33 cellular contexts compared by ENCODE assay signal in the genomic region with DNA sequence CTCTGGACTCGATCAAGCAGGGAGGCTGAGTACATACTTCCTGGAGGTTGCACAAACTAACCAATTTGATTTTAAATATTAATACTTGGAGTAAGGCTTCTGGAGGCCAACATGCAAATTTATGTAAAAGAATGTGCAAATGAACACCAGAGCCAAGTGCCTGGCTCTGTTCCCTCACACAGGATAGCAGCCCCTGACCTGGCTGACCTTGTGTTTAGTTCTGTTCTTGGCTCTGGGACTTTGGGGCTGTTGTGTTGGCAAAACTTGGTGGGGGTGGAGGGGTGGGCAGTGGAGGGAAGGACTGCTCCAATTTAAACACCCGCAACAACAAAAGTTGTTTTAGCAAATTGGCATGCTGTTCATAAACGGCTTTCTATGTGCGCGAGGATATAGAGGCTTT. TPM values are rescaled to one million over a fixed set of nuclear protein-coding genes. Genes with fewer than 3 reads are reported as not detected.
"Had no signal": no experiment of that assay in that cellular context is flagged by ENCODE, and none has a peak within 500 bp of the region (broad histone marks: within the 10 kb centered on the region; RNA-seq: fewer than 3 reads in every experiment).

No MANE protein-coding gene starts in this region.

- H3K4me1 ChIP-seq: Peyer's patch had no signal

- DNase-seq: activated CD4-positive, alpha-beta T cell treated with anti-CD3 and anti-CD28 coated beads for 36 hours; activated CD4-positive, alpha-beta T cell treated with anti-CD3 and anti-CD28 coated beads, Interleukin-2, amount 10 ng/mL, durations not matched to agents 7 days and 5 days; activated CD4-positive, alpha-beta T cell treated with anti-CD3 and anti-CD28 coated beads, Interleukin-2, amount 50 U/mL, for 48 hours; activated CD8-positive, alpha-beta memory T cell treated with anti-CD3 and anti-CD28 coated beads, Interleukin-2, amount 50 U/mL, for 4 hours; activated gamma-delta T cell treated with Interleukin-2 at 50 U/mL for 16 hours; activated naive CD4-positive, alpha-beta T cell treated with anti-CD3 and anti-CD28 coated beads for 36 hours; activated T-cell treated with anti-CD3 and anti-CD28 coated beads for 4 hours; activated T-cell treated with anti-CD3 and anti-CD28 coated beads, Interleukin-2, amount 50 U/mL, for 4 hours; anterior cingulate cortex; caudate nucleus; cerebellar nuclear complex; MM.1S; MV-4-11; NCI-H1092 treated with DMSO at 0.1 percent for 48 hours; NCI-H1417; NCI-H146; NCI-H187; NCI-H2029 treated with DMSO at 0.1 percent for 48 hours; NCI-H2107; NCI-H2171; NCI-H446; NCI-H510A treated with DMSO at 0.1 percent for 48 hours; Peyer's patch; RPMI8226; SHP77 treated with DMSO at 0.1 percent for 48 hours; SK-N-SH had no signal

- H3K4me3 ChIP-seq: Peyer's patch, SJSA1 had no signal

- H3K4me1 Mint-ChIP-seq: activated CD4-positive, alpha-beta T cell treated with anti-CD3 and anti-CD28 coated beads for 36 hours; activated CD4-positive, alpha-beta T cell treated with anti-CD3 and anti-CD28 coated beads, Interleukin-2, amount 10 ng/mL, durations not matched to agents 7 days and 5 days had no signal

- H3K9me3 Mint-ChIP-seq: activated CD4-positive, alpha-beta T cell treated with anti-CD3 and anti-CD28 coated beads, Interleukin-2, amount 10 ng/mL, durations not matched to agents 7 days and 5 days; activated naive CD4-positive, alpha-beta T cell treated with anti-CD3 and anti-CD28 coated beads for 36 hours; activated naive CD4-positive, alpha-beta T cell treated with anti-CD3 and anti-CD28 coated beads, Interleukin-2, amount 50 U/mL, for 72 hours; activated T-cell treated with anti-CD3 and anti-CD28 coated beads, Interleukin-2, amount 50 U/mL, for 4 hours; activated T-helper 1 cell treated with anti-CD3 and anti-CD28 coated beads, Interleukin-12 subunit alpha, Interleukin-12 subunit beta, Interleukin-2, Interleukin-4 antibody, amounts not matched to agents 30 ng/mL and 10 ng/mL and 1 ng/mL, durations not matched to agents 14 hours and 24 hours and 36 hours; brain; T-helper 1 cell treated with Interleukin-12 subunit alpha and Interleukin-12 subunit beta and Interleukin-4 antibody, amounts not matched to agents 30 μg/mL and 1 μg/mL, for 36 hours; T-helper 2 cell treated with Interferon-gamma antibody and Interleukin-4, amounts not matched to agents 5 μg/mL and 100 μg/mL, for 36 hours had no signal

- H3K36me3 Mint-ChIP-seq: activated naive CD4-positive, alpha-beta T cell treated with anti-CD3 and anti-CD28 coated beads, Interleukin-2, amount 50 U/mL, for 72 hours; brain had no signal

- H3K4me2 ChIP-seq: KMS-11, SK-N-SH had no signal

- H3K9ac ChIP-seq: KMS-11, SK-N-SH had no signal

- H3K4me3 Mint-ChIP-seq: activated CD4-positive, alpha-beta T cell treated with anti-CD3 and anti-CD28 coated beads for 36 hours; activated CD4-positive, alpha-beta T cell treated with anti-CD3 and anti-CD28 coated beads, Interleukin-2, amount 10 ng/mL, durations not matched to agents 7 days and 5 days; activated naive CD4-positive, alpha-beta T cell treated with anti-CD3 and anti-CD28 coated beads for 36 hours; activated T-cell treated with anti-CD3 and anti-CD28 coated beads, Interleukin-2, amount 50 U/mL, for 4 hours; activated T-helper 1 cell treated with anti-CD3 and anti-CD28 coated beads, Interleukin-12 subunit alpha, Interleukin-12 subunit beta, Interleukin-2, Interleukin-4 antibody, amounts not matched to agents 30 ng/mL and 10 ng/mL and 1 ng/mL, durations not matched to agents 14 hours and 24 hours and 36 hours; brain; T-helper 1 cell treated with Interleukin-12 subunit alpha and Interleukin-12 subunit beta and Interleukin-4 antibody, amounts not matched to agents 30 μg/mL and 1 μg/mL, for 36 hours; T-helper 2 cell treated with Interferon-gamma antibody and Interleukin-4, amounts not matched to agents 5 μg/mL and 100 μg/mL, for 36 hours had no signal

- H3K36me3 ChIP-seq: Peyer's patch, SJSA1 had no signal

- H3K27ac Mint-ChIP-seq: activated CD4-positive, alpha-beta T cell treated with anti-CD3 and anti-CD28 coated beads for 36 hours; activated CD4-positive, alpha-beta T cell treated with anti-CD3 and anti-CD28 coated beads, Interleukin-2, amount 10 ng/mL, durations not matched to agents 7 days and 5 days; activated naive CD4-positive, alpha-beta T cell treated with anti-CD3 and anti-CD28 coated beads for 36 hours; activated naive CD4-positive, alpha-beta T cell treated with anti-CD3 and anti-CD28 coated beads, Interleukin-2, amount 50 U/mL, for 72 hours; activated T-helper 1 cell treated with anti-CD3 and anti-CD28 coated beads, Interleukin-12 subunit alpha, Interleukin-12 subunit beta, Interleukin-2, Interleukin-4 antibody, amounts not matched to agents 30 ng/mL and 10 ng/mL and 1 ng/mL, durations not matched to agents 14 hours and 24 hours and 36 hours; T-helper 1 cell treated with Interleukin-12 subunit alpha and Interleukin-12 subunit beta and Interleukin-4 antibody, amounts not matched to agents 30 μg/mL and 1 μg/mL, for 36 hours; T-helper 2 cell treated with Interferon-gamma antibody and Interleukin-4, amounts not matched to agents 5 μg/mL and 100 μg/mL, for 36 hours had no signal

- H3K27me3 ChIP-seq: Peyer's patch, SJSA1 had no signal

- H3K9me3 ChIP-seq: Peyer's patch, SJSA1, SK-N-SH had no signal

- H3K27me3 Mint-ChIP-seq: activated CD4-positive, alpha-beta T cell treated with anti-CD3 and anti-CD28 coated beads for 36 hours had no signal

- H3K27ac ChIP-seq: KMS-11, Peyer's patch, SJSA1 had no signal

RNA-seq across cellular contexts. Expression of gene CNIH3, which starts 34.2 kb away (rescaled TPM):
- total RNA-seq: Peyer's patch had no signal
